Comparison of ENCODE assay signal across 22 cellular contexts in the genomic region with DNA sequence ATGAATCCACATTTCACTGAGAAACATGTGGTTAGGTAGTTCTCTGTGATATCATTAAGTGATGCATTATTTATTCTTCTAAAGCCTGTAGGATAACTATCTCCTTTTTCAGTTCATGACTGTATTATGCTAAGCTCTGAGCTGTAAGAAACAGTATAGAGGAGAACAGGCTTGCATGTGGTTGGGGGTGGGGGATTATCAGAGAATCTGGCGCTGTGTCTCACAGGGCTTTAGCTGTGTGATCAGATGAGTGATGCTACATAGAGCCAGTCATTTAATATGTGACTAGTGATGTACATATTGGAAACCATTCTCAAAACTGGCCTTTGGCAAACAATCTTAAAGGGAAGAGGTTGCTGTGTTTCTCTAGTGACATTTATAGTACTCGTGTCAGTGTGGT.
"Had no signal": no experiment of that assay in that cellular context is flagged by ENCODE, and none has a peak within 500 bp of the region (broad histone marks: within the 10 kb centered on the region; RNA-seq: fewer than 3 reads in every experiment).

No MANE protein-coding gene starts in this region.

- DNase-seq: activated CD4-positive, alpha-beta T cell treated with anti-CD3 and anti-CD28 coated beads for 36 hours; activated CD8-positive, alpha-beta memory T cell treated with anti-CD3 and anti-CD28 coated beads, Interleukin-2, amount 50 U/mL, for 4 hours; activated CD8-positive, alpha-beta T cell treated with anti-CD3 and anti-CD28 coated beads for 36 hours; activated gamma-delta T cell treated with Interleukin-2 at 50 U/mL for 16 hours; activated naive CD4-positive, alpha-beta T cell treated with anti-CD3 and anti-CD28 coated beads, Interleukin-2, amount 10 ng/mL, durations not matched to agents 7 days and 5 days; activated naive CD8-positive, alpha-beta T cell treated with anti-CD3 and anti-CD28 coated beads for 36 hours; activated T-cell treated with anti-CD3 and anti-CD28 coated beads, Interleukin-2, amount 50 U/mL, for 72 hours; KG1; NCI-H1417 treated with DMSO at 0.1 percent for 48 hours; NCI-H1694; NCI-H2029; NCI-H2107; NCI-H345; NCI-H510A; NK-92 treated with Interleukin-12 subunit alpha and Interleukin-12 subunit beta, amount 100 ng/mL, for 24 hours; OCI-M1; RPMI8226; T-cell had no signal

- H3K4me3 ChIP-seq: SK-N-MC had no signal

- ATAC-seq: activated CD4-positive, alpha-beta T cell treated with anti-CD3 and anti-CD28 coated beads for 36 hours; activated CD8-positive, alpha-beta T cell treated with anti-CD3 and anti-CD28 coated beads for 36 hours; activated T-cell treated with anti-CD3 and anti-CD28 coated beads, Interleukin-2, amount 50 U/mL, for 72 hours; Panc1; Right ventricle myocardium inferior; T-cell had no signal

- H3K27ac ChIP-seq: SK-N-MC, VCaP had no signal
